12 cellular contexts compared by ENCODE assay signal in genomic region chr9:83714316-83714715, GRCh38. TPM values are rescaled to one million over a fixed set of nuclear protein-coding genes. Genes with fewer than 3 reads are reported as not detected.
DNase-seq lines count a peak whose midpoint lies in the region; ATAC-seq and TF ChIP-seq lines count a peak whose summit lies in the region.
"Had no signal": no experiment of that assay in that cellular context is flagged by ENCODE, and none has a peak within 500 bp of the region (broad histone marks: within the 10 kb centered on the region; RNA-seq: fewer than 3 reads in every experiment).

No MANE protein-coding gene starts in this region.

- no peaks in the 10 kb centered on the region for H4K20me1 ChIP-seq in KMS-11 (ENCODE audit: insufficient read depth)
- H4K20me1 ChIP-seq in smooth muscle cell (ENCODE audit: low read depth): no peaks in the 10 kb centered on the region

- no peaks in the 10 kb centered on the region for H3K9me3 ChIP-seq in smooth muscle cell (replicated peaks; ENCODE audit: low read depth)

- H3K36me3 ChIP-seq in KMS-11 (ENCODE audit: insufficient read depth) (no peaks in the 10 kb centered on the region), brain microvascular endothelial cell (replicated peaks) (no peaks in the 10 kb centered on the region), smooth muscle cell (ENCODE audit: low read depth) (no peaks in the 10 kb centered on the region)

- no peaks in the 10 kb centered on the region for H3K27me3 ChIP-seq in KMS-11 (ENCODE audit: insufficient read depth, low read depth)
- H3K27me3 ChIP-seq in brain microvascular endothelial cell (replicated peaks): no peaks in the 10 kb centered on the region
- H3K27me3 ChIP-seq in smooth muscle cell (ENCODE audit: low read depth): peaks cover 2% of the 10 kb centered on the region

- H2AFZ ChIP-seq in KMS-11 (ENCODE audit: low read depth) (no peak overlapping the region), smooth muscle cell (ENCODE audit: low read depth) (no peak overlapping the region)
- H2AFZ ChIP-seq: GM23338 had no signal

- TF ChIP-seq CTCF in activated CD8-positive, alpha-beta T cell treated with anti-CD3 and anti-CD28 coated beads for 36 hours (IDR thresholded peaks at IDR 0.05): peak; percentile 23
- TF ChIP-seq CTCF in KMS-11 (conservative IDR thresholded peaks at IDR 0.05; ENCODE audit: low read depth, low read length) (peak; percentile 34; the same call in 1 of the 2 replicates), brain microvascular endothelial cell (IDR thresholded peaks at IDR 0.05; ENCODE audit: low read depth, low read length, missing control alignments) (peak; percentile 37), smooth muscle cell (IDR thresholded peaks at IDR 0.05; ENCODE audit: borderline replicate concordance, insufficient read depth, poor library complexity, severe bottlenecking) (peak; percentile 8)

- in situ Hi-C loops in brain microvascular endothelial cell (cut with HindIII; ENCODE audit: low pct_ligation_motif_present, low sequenced_read_pairs): no loop called here

- H3K4me3 ChIP-seq in KMS-11 (IDR thresholded peaks at IDR 0.05; ENCODE audit: insufficient read depth, low read depth, low read length) (no peak overlapping the region), brain microvascular endothelial cell (ENCODE audit: low read depth, low read length) (no peak overlapping the region), smooth muscle cell (no peak overlapping the region)
- H3K4me3 ChIP-seq: GM23338 had no signal

- H3K4me2 ChIP-seq in KMS-11: no peak overlapping the region
- no peak overlapping the region for H3K4me2 ChIP-seq in smooth muscle cell
- H3K4me2 ChIP-seq: GM23338 had no signal

- H3K9ac ChIP-seq in KMS-11 (no peak overlapping the region), smooth muscle cell (ENCODE audit: low read depth) (no peak overlapping the region)

- H3K4me1 ChIP-seq in KMS-11 (ENCODE audit: low read depth, poor library complexity, severe bottlenecking) (no peaks in the 10 kb centered on the region), smooth muscle cell (ENCODE audit: low read depth) (no peaks in the 10 kb centered on the region)

- H3K27ac Mint-ChIP-seq in activated CD8-positive, alpha-beta T cell treated with anti-CD3 and anti-CD28 coated beads for 36 hours: no peak overlapping the region
- H3K27ac Mint-ChIP-seq in activated CD8-positive, alpha-beta T cell treated with anti-CD3 and anti-CD28 coated beads, Interleukin-2, amount 10 ng/mL, durations not matched to agents 7 days and 5 days: no peak overlapping the region
- H3K27ac Mint-ChIP-seq: GM23338 had no signal

- DNase-seq in activated CD8-positive, alpha-beta T cell treated with anti-CD3 and anti-CD28 coated beads for 36 hours: no peak
- no peak for DNase-seq in activated CD8-positive, alpha-beta T cell treated with anti-CD3 and anti-CD28 coated beads, Interleukin-2, amount 10 ng/mL, durations not matched to agents 7 days and 5 days
- no peak for DNase-seq in brain microvascular endothelial cell
- no peak for DNase-seq in smooth muscle cell (lab: John Stamatoyannopoulos, UW; ENCODE audit: unreplicated experiment)
- DNase-seq in SW480 (ENCODE audit: low spot score): no peak
- no peak for DNase-seq in ureter (ENCODE audit: low spot score)
- DNase-seq: aorta, NCI-H187 treated with DMSO at 0.1 percent for 48 hours had no signal

- CTCF ChIA-PET in activated CD8-positive, alpha-beta T cell treated with anti-CD3 and anti-CD28 coated beads for 36 hours (lab: Charles Lee): interaction anchor here (1.2 kb wide), 1 partner anchor 94 kb away, joined by 3 read pairs; no protein-coding TSS in a partner anchor
- CTCF ChIA-PET in activated CD8-positive, alpha-beta T cell treated with anti-CD3 and anti-CD28 coated beads, Interleukin-2, amount 10 ng/mL, durations not matched to agents 7 days and 5 days (lab: Charles Lee): interaction anchor here (1.9 kb wide), 1 partner anchor 94 kb away, joined by 4 read pairs; no protein-coding TSS in a partner anchor

- H3K4me3 Mint-ChIP-seq in activated CD8-positive, alpha-beta T cell treated with anti-CD3 and anti-CD28 coated beads for 36 hours: no peak overlapping the region
- no peak overlapping the region for H3K4me3 Mint-ChIP-seq in activated CD8-positive, alpha-beta T cell treated with anti-CD3 and anti-CD28 coated beads, Interleukin-2, amount 10 ng/mL, durations not matched to agents 7 days and 5 days
- H3K4me3 Mint-ChIP-seq: CD4-positive, CD25-positive, alpha-beta regulatory T cell; GM23338 had no signal

- intact Hi-C loops in activated CD8-positive, alpha-beta T cell treated with anti-CD3 and anti-CD28 coated beads for 36 hours (cut with micrococcal nuclease): no loop called here

- POLR2A ChIA-PET in activated CD8-positive, alpha-beta T cell treated with anti-CD3 and anti-CD28 coated beads for 36 hours (lab: Charles Lee): no interaction called here
- POLR2A ChIA-PET in activated CD8-positive, alpha-beta T cell treated with anti-CD3 and anti-CD28 coated beads, Interleukin-2, amount 10 ng/mL, durations not matched to agents 7 days and 5 days (lab: Charles Lee): no interaction called here

- no peaks in the 10 kb centered on the region for H3K36me3 Mint-ChIP-seq in activated CD8-positive, alpha-beta T cell treated with anti-CD3 and anti-CD28 coated beads for 36 hours (ENCODE audit: low read depth)
- no peaks in the 10 kb centered on the region for H3K36me3 Mint-ChIP-seq in activated CD8-positive, alpha-beta T cell treated with anti-CD3 and anti-CD28 coated beads, Interleukin-2, amount 10 ng/mL, durations not matched to agents 7 days and 5 days (ENCODE audit: low read depth)
- H3K36me3 Mint-ChIP-seq: CD4-positive, CD25-positive, alpha-beta regulatory T cell had no signal

- no peak overlapping the region for H3K27ac ChIP-seq in KMS-11
- H3K27ac ChIP-seq in brain microvascular endothelial cell: no peak overlapping the region
- no peak overlapping the region for H3K27ac ChIP-seq in smooth muscle cell (ENCODE audit: low read depth)

- H3K27me3 Mint-ChIP-seq in activated CD8-positive, alpha-beta T cell treated with anti-CD3 and anti-CD28 coated beads for 36 hours: no peaks in the 10 kb centered on the region
- H3K27me3 Mint-ChIP-seq in activated CD8-positive, alpha-beta T cell treated with anti-CD3 and anti-CD28 coated beads, Interleukin-2, amount 10 ng/mL, durations not matched to agents 7 days and 5 days (ENCODE audit: low read depth): no peaks in the 10 kb centered on the region
- H3K27me3 Mint-ChIP-seq: CD4-positive, CD25-positive, alpha-beta regulatory T cell had no signal

- H3F3A ChIP-seq in smooth muscle cell (ENCODE audit: low read depth): no peaks in the 10 kb centered on the region

- H3K9me3 Mint-ChIP-seq in activated CD8-positive, alpha-beta T cell treated with anti-CD3 and anti-CD28 coated beads for 36 hours: no peaks in the 10 kb centered on the region
- H3K9me3 Mint-ChIP-seq in activated CD8-positive, alpha-beta T cell treated with anti-CD3 and anti-CD28 coated beads, Interleukin-2, amount 10 ng/mL, durations not matched to agents 7 days and 5 days (ENCODE audit: insufficient read depth): no peaks in the 10 kb centered on the region
- H3K9me3 Mint-ChIP-seq: CD4-positive, CD25-positive, alpha-beta regulatory T cell had no signal

- 83% methylated on average over 3 of the region's 3 CpGs for WGBS in smooth muscle cell (ENCODE audit: low lambda C conversion rate)

- peaks cover 2% of the 10 kb centered on the region for H3K4me1 Mint-ChIP-seq in activated CD8-positive, alpha-beta T cell treated with anti-CD3 and anti-CD28 coated beads for 36 hours (ENCODE audit: low read depth)
- peaks cover 1% of the 10 kb centered on the region for H3K4me1 Mint-ChIP-seq in activated CD8-positive, alpha-beta T cell treated with anti-CD3 and anti-CD28 coated beads, Interleukin-2, amount 10 ng/mL, durations not matched to agents 7 days and 5 days (ENCODE audit: low read depth)
- H3K4me1 Mint-ChIP-seq: GM23338 had no signal

- H3K79me2 ChIP-seq in KMS-11 (ENCODE audit: insufficient read depth, low read depth) (no peaks in the 10 kb centered on the region), smooth muscle cell (ENCODE audit: low read depth) (no peaks in the 10 kb centered on the region)

- ATAC-seq in activated CD8-positive, alpha-beta T cell treated with anti-CD3 and anti-CD28 coated beads for 36 hours: peak; percentile 37
- no peak for ATAC-seq in activated CD8-positive, alpha-beta T cell treated with anti-CD3 and anti-CD28 coated beads, Interleukin-2, amount 10 ng/mL, durations not matched to agents 7 days and 5 days
- ATAC-seq in GM18870 (IDR thresholded peaks at IDR 0.05; ENCODE audit: unreplicated experiment): no peak
- ATAC-seq: GM23338 had no signal

RNA-seq across cellular contexts. Expression of gene UBQLN1, which starts 6.6 kb away (rescaled TPM):
- total RNA-seq in activated CD8-positive, alpha-beta T cell treated with anti-CD3 and anti-CD28 coated beads for 36 hours: 10 to 100 TPM; 80.1 to 92.9 TPM
- total RNA-seq in activated CD8-positive, alpha-beta T cell treated with anti-CD3 and anti-CD28 coated beads, Interleukin-2, amount 10 ng/mL, durations not matched to agents 7 days and 5 days: 10 to 100 TPM; 95.8 to 98.2 TPM
- 106 and 116 TPM in 2 replicates for total RNA-seq in smooth muscle cell
- 36.2 and 41.8 TPM in 2 replicates for polyA plus RNA-seq in smooth muscle cell
- total RNA-seq in ureter: 123 TPM
